In genomic region chr13:76463314-76463713, GRCh38 we compare ENCODE assay signal across 22 cellular contexts.
DNase-seq lines count a peak whose midpoint lies in the region; ATAC-seq and TF ChIP-seq lines count a peak whose summit lies in the region.
"Had no signal": no experiment of that assay in that cellular context is flagged by ENCODE, and none has a peak within 500 bp of the region (broad histone marks: within the 10 kb centered on the region; RNA-seq: fewer than 3 reads in every experiment).

No MANE protein-coding gene starts in this region.

- H3K27ac ChIP-seq in PC-3 (ENCODE audit: low read length) (no peak overlapping the region), mammary epithelial cell (ENCODE audit: insufficient read depth, low read depth, low read length) (no peak overlapping the region), foreskin keratinocyte (no peak overlapping the region)
- H3K27ac ChIP-seq: A549; BLaER1 treated with 17β-estradiol and CSF1 and Interleukin-3, amounts not matched to agents 10 nM and 100 nM had no signal

- no peaks in the 10 kb centered on the region for H3K36me3 ChIP-seq in PC-3 (ENCODE audit: low read depth, low read length)
- no peaks in the 10 kb centered on the region for H3K36me3 ChIP-seq in mammary epithelial cell (ENCODE audit: insufficient read depth, low read length)
- H3K36me3 ChIP-seq in mucosa of descending colon (ENCODE audit: low read depth): no peaks in the 10 kb centered on the region
- H3K36me3 ChIP-seq: BE2C; BLaER1 treated with 17β-estradiol and CSF1 and Interleukin-3, amounts not matched to agents 10 nM and 100 nM; HAP-1 had no signal

- ATAC-seq in PC-3 (peak; percentile 87), foreskin keratinocyte (peak; percentile 47), natural killer cell (no peak), mucosa of descending colon (no peak)
- ATAC-seq: A549 had no signal

- H3K4me1 ChIP-seq in PC-3 (ENCODE audit: insufficient read depth, low read length) (peaks cover 8% of the 10 kb centered on the region; the same call in 1 of the 2 replicates), mammary epithelial cell (ENCODE audit: insufficient read depth, low read length) (no peaks in the 10 kb centered on the region), foreskin keratinocyte (no peaks in the 10 kb centered on the region), mucosa of descending colon (ENCODE audit: low read depth) (no peaks in the 10 kb centered on the region)
- H3K4me1 ChIP-seq: A549; BE2C; BLaER1 treated with 17β-estradiol and CSF1 and Interleukin-3, amounts not matched to agents 10 nM and 100 nM; HAP-1 had no signal

- H3F3A ChIP-seq in PC-3 (ENCODE audit: low read length, unreplicated experiment): no peaks in the 10 kb centered on the region

- H3K4me3 Mint-ChIP-seq in Calu3 (ENCODE audit: low read depth, unreplicated experiment) (no peak overlapping the region), natural killer cell (no peak overlapping the region)
- H3K4me3 Mint-ChIP-seq: CD14-positive monocyte; CD4-positive, alpha-beta T cell; CD8-positive, alpha-beta memory T cell; HFFc6 had no signal

- H3K36me3 Mint-ChIP-seq in Calu3 (ENCODE audit: insufficient read depth, unreplicated experiment) (no peaks in the 10 kb centered on the region), natural killer cell (no peaks in the 10 kb centered on the region)
- H3K36me3 Mint-ChIP-seq: CD14-positive monocyte; CD8-positive, alpha-beta memory T cell had no signal

- H3K27me3 ChIP-seq in PC-3 (ENCODE audit: low read length): no peaks in the 10 kb centered on the region
- H3K27me3 ChIP-seq in mammary epithelial cell (ENCODE audit: insufficient read depth, low read length): no peaks in the 10 kb centered on the region
- H3K27me3 ChIP-seq in foreskin keratinocyte: no peaks in the 10 kb centered on the region
- H3K27me3 ChIP-seq: BE2C; BLaER1 treated with 17β-estradiol and CSF1 and Interleukin-3, amounts not matched to agents 10 nM and 100 nM had no signal

- CTCF ChIA-PET in PC-3 (lab: Charles Lee): no interaction called here
- CTCF ChIA-PET in mammary epithelial cell (lab: Charles Lee; ENCODE audit: low non-redundant PET): no interaction called here
- CTCF ChIA-PET in Calu3 (lab: Charles Lee): no interaction called here

- H3K4me1 Mint-ChIP-seq in Calu3 (ENCODE audit: low read depth, unreplicated experiment) (no peaks in the 10 kb centered on the region), natural killer cell (no peaks in the 10 kb centered on the region)
- H3K4me1 Mint-ChIP-seq: CD14-positive monocyte; CD8-positive, alpha-beta memory T cell had no signal

- in situ Hi-C loops in mammary epithelial cell (cut with MboI; ENCODE audit: low sequenced_read_pairs in 2 of 2): loop anchor here in 1 of 2 donors (25.0 kb wide), 1 partner anchor 776 kb away; no protein-coding TSS in a partner anchor

- TF ChIP-seq CTCF in PC-3 (conservative IDR thresholded peaks at IDR 0.05; ENCODE audit: low read depth, low read length) (no peak), mammary epithelial cell (conservative IDR thresholded peaks at IDR 0.05 in 1 of 2, IDR thresholded peaks at IDR 0.05 in 1 of 2; ENCODE audit: extremely low read depth in 1 of 2, insufficient read depth in 1 of 2, low read depth in 1 of 2, low read length in 2 of 2) (no peak), foreskin keratinocyte (conservative IDR thresholded peaks at IDR 0.05) (no peak), Calu3 (IDR thresholded peaks at IDR 0.05; ENCODE audit: unreplicated experiment) (no peak), natural killer cell (IDR thresholded peaks at IDR 0.05) (no peak), mucosa of descending colon (IDR thresholded peaks at IDR 0.05) (no peak)

- intact Hi-C loops in PC-3 (cut with micrococcal nuclease) (no loop called here), mammary epithelial cell (cut with micrococcal nuclease) (no loop called here), Calu3 (cut with micrococcal nuclease; ENCODE audit: unreplicated experiment) (no loop called here), natural killer cell (cut with micrococcal nuclease) (no loop called here), mucosa of descending colon (cut with DNase I, micrococcal nuclease) (no loop called here)

- H3K9me2 ChIP-seq in PC-3 (replicated peaks; ENCODE audit: low read length): no peaks in the 10 kb centered on the region

- DNase-seq in ELR (ENCODE audit: low read depth): peak; percentile 4
- DNase-seq in PC-3: peak; percentile 69
- DNase-seq in mammary epithelial cell: peak; percentile 29
- DNase-seq in foreskin keratinocyte: peak in 1 of 2 donors; percentile 35
- DNase-seq in Calu3: no peak
- no peak for DNase-seq in natural killer cell
- no peak for DNase-seq in SIG-M5 treated with dmso at 0.1 percent for 504 hours (lab: John Stamatoyannopoulos, UW; ENCODE audit: unreplicated experiment)
- DNase-seq in mucosa of descending colon: no peak
- DNase-seq: 8988T; ACHN; AML-193; BE2C; CD4-positive, alpha-beta T cell; CD8-positive, alpha-beta memory T cell; DMS53; DMS79 treated with DMSO at 0.1 percent for 48 hours; GOT3; HFFc6 had no signal

- H3K4me2 ChIP-seq in PC-3 (ENCODE audit: low read length) (no peak overlapping the region), mammary epithelial cell (ENCODE audit: insufficient read depth, low read depth, low read length) (no peak overlapping the region)
- H3K4me2 ChIP-seq: A549; BLaER1 treated with 17β-estradiol and CSF1 and Interleukin-3, amounts not matched to agents 10 nM and 100 nM had no signal

- POLR2A ChIA-PET in PC-3 (lab: Charles Lee; ENCODE audit: unreplicated experiment): no interaction called here

- H2AFZ ChIP-seq in PC-3 (ENCODE audit: low read length): no peak overlapping the region
- H2AFZ ChIP-seq in mammary epithelial cell (ENCODE audit: low read depth, low read length): no peak overlapping the region

- H3K9ac ChIP-seq in PC-3 (ENCODE audit: low read length): no peak overlapping the region
- no peak overlapping the region for H3K9ac ChIP-seq in mammary epithelial cell (ENCODE audit: insufficient read depth, low read length)
- H3K9ac ChIP-seq: BLaER1 treated with 17β-estradiol and CSF1 and Interleukin-3, amounts not matched to agents 10 nM and 100 nM had no signal

- dilution Hi-C loops in mammary epithelial cell (cut with HindIII; ENCODE audit: low sequenced_read_pairs): no loop called here

- 43% methylated on average over 2 of the region's 2 CpGs for WGBS in mammary epithelial cell (ENCODE audit: low coverage, missing lambda C conversion rate)

- no peaks in the 10 kb centered on the region for H3K27me3 Mint-ChIP-seq in Calu3 (ENCODE audit: unreplicated experiment)
- H3K27me3 Mint-ChIP-seq in natural killer cell (ENCODE audit: low read depth in 2 of 2): no peaks in the 10 kb centered on the region
- H3K27me3 Mint-ChIP-seq: CD4-positive, alpha-beta T cell; CD8-positive, alpha-beta memory T cell had no signal

- H4K20me1 ChIP-seq in PC-3 (ENCODE audit: low read length) (no peaks in the 10 kb centered on the region), mammary epithelial cell (ENCODE audit: insufficient read depth, low read length) (no peaks in the 10 kb centered on the region)
- H4K20me1 ChIP-seq: BLaER1 treated with 17β-estradiol and CSF1 and Interleukin-3, amounts not matched to agents 10 nM and 100 nM had no signal

- H3K79me2 ChIP-seq in PC-3 (ENCODE audit: low read length): no peaks in the 10 kb centered on the region
- no peaks in the 10 kb centered on the region for H3K79me2 ChIP-seq in mammary epithelial cell (ENCODE audit: insufficient read depth, low read length)

- no peak overlapping the region for H3K27ac Mint-ChIP-seq in Calu3 (ENCODE audit: unreplicated experiment)
- no peak overlapping the region for H3K27ac Mint-ChIP-seq in natural killer cell
- H3K27ac Mint-ChIP-seq: CD14-positive monocyte; CD4-positive, alpha-beta T cell; CD8-positive, alpha-beta memory T cell; HFFc6 had no signal

- no peaks in the 10 kb centered on the region for H3K9me3 Mint-ChIP-seq in Calu3 (ENCODE audit: low read depth, unreplicated experiment)
- H3K9me3 Mint-ChIP-seq in natural killer cell: no peaks in the 10 kb centered on the region
- H3K9me3 Mint-ChIP-seq: CD4-positive, alpha-beta T cell; HFFc6 had no signal

- H3K9me3 ChIP-seq in PC-3 (ENCODE audit: low read length) (no peaks in the 10 kb centered on the region), mammary epithelial cell (replicated peaks; ENCODE audit: insufficient read depth, low read length) (no peaks in the 10 kb centered on the region), mucosa of descending colon (no peaks in the 10 kb centered on the region)
- H3K9me3 ChIP-seq: A549, BE2C, HAP-1 had no signal

- BruUV-seq in PC-3 (replicated peaks; lab: Mats Ljungman, UMichigan) (no TSS peak), mammary epithelial cell (replicated peaks; lab: Mats Ljungman, UMichigan) (no TSS peak), Calu3 (replicated peaks; lab: Mats Ljungman, UMichigan) (no TSS peak)

- no peak overlapping the region for H3K4me3 ChIP-seq in PC-3 (ENCODE audit: low read length)
- no peak overlapping the region for H3K4me3 ChIP-seq in mammary epithelial cell (replicated peaks in 1 of 3; ENCODE audit: insufficient read depth in 1 of 3, low read depth in 2 of 3, low read length in 3 of 3)
- H3K4me3 ChIP-seq in mucosa of descending colon: no peak overlapping the region
- H3K4me3 ChIP-seq: A549; BLaER1 treated with 17β-estradiol and CSF1 and Interleukin-3, amounts not matched to agents 10 nM and 100 nM; HAP-1 had no signal

Comparison
In these comparisons a context has a peak if more than half of its experiments do, and no peak if none do; other contexts are left out.
1. DNase-seq: peak in ELR (single experiment), PC-3 (single experiment) and mammary epithelial cell (single experiment); none in Calu3 (single experiment), natural killer cell (single experiment), SIG-M5 treated with dmso at 0.1 percent for 504 hours (single experiment) and mucosa of descending colon (0 of 3).
2. ATAC-seq: peak in PC-3 (single experiment) and foreskin keratinocyte (single experiment); none in natural killer cell (0 of 3) and mucosa of descending colon (single experiment).